8 cellular contexts compared by ENCODE assay signal in the genomic region with DNA sequence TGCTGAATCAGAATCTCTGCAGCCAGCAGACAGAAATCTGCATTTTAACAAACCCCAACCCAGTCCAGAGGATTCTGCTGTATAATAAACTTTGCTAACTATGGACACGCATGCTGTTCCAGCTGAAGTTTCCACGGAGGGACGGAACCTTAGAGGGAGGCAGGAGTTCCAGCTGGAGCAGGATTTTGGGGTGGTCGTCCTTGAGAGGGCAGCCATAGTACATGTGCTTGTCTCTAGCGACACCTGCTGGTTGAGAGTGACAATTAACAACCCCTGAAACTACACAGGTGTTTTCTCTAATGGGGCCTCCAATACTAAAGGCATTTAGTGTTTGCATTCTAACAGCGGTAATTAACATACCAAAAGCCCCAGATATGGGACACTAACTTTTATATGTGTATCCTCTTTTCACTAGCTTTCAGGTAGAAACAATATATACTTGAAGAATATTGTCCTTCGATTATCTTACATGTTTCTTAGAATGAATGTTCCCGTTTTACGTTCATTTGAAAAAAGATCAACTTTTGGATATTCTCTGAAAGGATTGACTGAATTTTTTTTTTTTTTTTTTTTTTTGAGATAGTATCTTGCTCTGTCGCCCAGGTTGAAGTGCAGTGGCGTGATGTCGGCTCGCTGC. TPM values are rescaled to one million over a fixed set of nuclear protein-coding genes. Genes with fewer than 3 reads are reported as not detected.
DNase-seq lines count a peak whose midpoint lies in the region; ATAC-seq and TF ChIP-seq lines count a peak whose summit lies in the region.

No MANE protein-coding gene starts in this region.

- no peaks in the 10 kb centered on the region for H3K79me2 ChIP-seq in DOHH2 (ENCODE audit: control insufficient read depth, low read length)
- H3K79me2 ChIP-seq in smooth muscle cell (ENCODE audit: low read depth): no peaks in the 10 kb centered on the region

- H3K9me3 ChIP-seq in DOHH2 (ENCODE audit: control insufficient read depth, insufficient read depth, low read length): no peaks in the 10 kb centered on the region
- 0 out of 2 replicates have a peak, but pooled peaks cover 9% of the 10 kb centered on the region for H3K9me3 ChIP-seq in HUES64 (ENCODE audit: insufficient read depth, low read depth, low read length)
- no peaks in the 10 kb centered on the region for H3K9me3 ChIP-seq in smooth muscle cell (replicated peaks; ENCODE audit: low read depth)

- no peaks in the 10 kb centered on the region for H3F3A ChIP-seq in DOHH2 (ENCODE audit: control insufficient read depth, insufficient read depth)
- H3F3A ChIP-seq in smooth muscle cell (ENCODE audit: low read depth): peaks cover 8% of the 10 kb centered on the region

- H3K4me1 ChIP-seq in DOHH2 (ENCODE audit: control insufficient read depth, low read length): 0 out of 2 replicates have a peak, but pooled peaks cover 3% of the 10 kb centered on the region
- H3K4me1 ChIP-seq in HUES64 (ENCODE audit: insufficient read depth, low read length): peaks cover 12% of the 10 kb centered on the region
- peaks cover 7% of the 10 kb centered on the region for H3K4me1 ChIP-seq in smooth muscle cell (ENCODE audit: low read depth)

- peak; percentile 24 for DNase-seq in activated naive CD8-positive, alpha-beta T cell treated with anti-CD3 and anti-CD28 coated beads, Interleukin-2, amount 50 U/mL, for 16 hours (ENCODE audit: low read depth, low spot score)
- DNase-seq in hippocampal formation (lab: John Stamatoyannopoulos, UW) (peak; percentile 35 to 61), smooth muscle cell (lab: John Stamatoyannopoulos, UW; ENCODE audit: unreplicated experiment) (no peak)

- H4K20me1 ChIP-seq in DOHH2 (ENCODE audit: control insufficient read depth, insufficient read depth, low read depth, low read length) (no peaks in the 10 kb centered on the region), smooth muscle cell (ENCODE audit: low read depth) (no peaks in the 10 kb centered on the region)

- H3K9ac ChIP-seq in HUES64 (ENCODE audit: low read depth, low read length) (no peak overlapping the region), smooth muscle cell (ENCODE audit: low read depth) (no peak overlapping the region)

- H3K9me2 ChIP-seq in DOHH2 (replicated peaks; ENCODE audit: control insufficient read depth, low read length): no peaks in the 10 kb centered on the region

- ATAC-seq in GM21447 (IDR thresholded peaks at IDR 0.05; ENCODE audit: unreplicated experiment): peak; percentile 78
- peak; percentile 91 for ATAC-seq in SK-N-SH treated with all-trans-retinoic acid at 6 μM for 48 hours
- ATAC-seq in HG03457 (IDR thresholded peaks at IDR 0.05; ENCODE audit: unreplicated experiment): no peak

- WGBS in HUES64: 47% methylated on average over 13 of the region's 13 CpGs
- 49% methylated on average over 13 of the region's 13 CpGs for WGBS in smooth muscle cell (ENCODE audit: low lambda C conversion rate)

- H3K27ac ChIP-seq in DOHH2 (ENCODE audit: low read depth, low read length) (no peak overlapping the region), HUES64 (ENCODE audit: low read depth, low read length) (no peak overlapping the region), smooth muscle cell (ENCODE audit: low read depth) (no peak overlapping the region)

- no peak overlapping the region for H3K4me3 ChIP-seq in DOHH2 (ENCODE audit: low read length)
- H3K4me3 ChIP-seq in HUES64 (ENCODE audit: low read length): peak overlapping the region; percentile 39
- no peak overlapping the region for H3K4me3 ChIP-seq in smooth muscle cell

- H3K4me2 ChIP-seq in DOHH2 (ENCODE audit: low read length) (peak overlapping the region; percentile 15; the same call in 1 of the 2 replicates), smooth muscle cell (peak overlapping the region; percentile 71)

- TF ChIP-seq CTCF in DOHH2 (IDR thresholded peaks at IDR 0.05; ENCODE audit: low read depth, low read length, poor library complexity, severe bottlenecking) (peak; percentile 91), smooth muscle cell (IDR thresholded peaks at IDR 0.05; ENCODE audit: borderline replicate concordance, insufficient read depth, poor library complexity, severe bottlenecking) (peak; percentile 96)

- H3K36me3 ChIP-seq in DOHH2 (ENCODE audit: control insufficient read depth, low read length): no peaks in the 10 kb centered on the region
- H3K36me3 ChIP-seq in HUES64 (ENCODE audit: insufficient read depth, low read length): no peaks in the 10 kb centered on the region
- no peaks in the 10 kb centered on the region for H3K36me3 ChIP-seq in smooth muscle cell (ENCODE audit: low read depth)

- H2AFZ ChIP-seq in smooth muscle cell (ENCODE audit: low read depth): no peak overlapping the region

- H3K27me3 ChIP-seq in DOHH2 (ENCODE audit: control insufficient read depth, low read length) (0 out of 2 replicates have a peak, but pooled peaks cover 3% of the 10 kb centered on the region), HUES64 (ENCODE audit: insufficient read depth, low read length) (no peaks in the 10 kb centered on the region), smooth muscle cell (ENCODE audit: low read depth) (no peaks in the 10 kb centered on the region)

TF ChIP-seq in SK-N-SH treated with all-trans-retinoic acid at 6 μM for 48 hours, 23 proteins besides CTCF, POLR2A, EP300 and RAD21:
- no peak for TF ChIP-seq GLIS3 (CRISPR knock-in tag; IDR thresholded peaks at IDR 0.05)
- TF ChIP-seq ZNF70 (CRISPR knock-in tag; IDR thresholded peaks at IDR 0.05): no peak

RNA-seq across cellular contexts. Expression of a gene that starts 32.4 kb away (rescaled TPM):
- 3.5 TPM for polyA plus RNA-seq in HUES64 (2013, experiment 1 of 2)
- 2.5 TPM for polyA plus RNA-seq in HUES64 (2013, experiment 2 of 2)
- total RNA-seq in smooth muscle cell: 7.5 TPM in 2 replicates
- polyA plus RNA-seq in smooth muscle cell: 1.0 and 3.2 TPM in 2 replicates
